In genomic region chr13:114004416-114005205, GRCh38 we compare ENCODE assay signal across 11 cellular contexts. TPM values are rescaled to one million over a fixed set of nuclear protein-coding genes. Genes with fewer than 3 reads are reported as not detected.
DNase-seq lines count a peak whose midpoint lies in the region; ATAC-seq, FAIRE-seq and TF ChIP-seq lines count a peak whose summit lies in the region.
"Had no signal": no experiment of that assay in that cellular context is flagged by ENCODE, and none has a peak within 500 bp of the region (broad histone marks: within the 10 kb centered on the region; RNA-seq: fewer than 3 reads in every experiment).

No MANE protein-coding gene starts in this region.

- peak overlapping the region; percentile 38; the same call in 1 of the 2 replicates for H3K27ac Mint-ChIP-seq in WTC11

- intact Hi-C loops in left cardiac atrium (cut with DNase I) (no loop called here), sciatic nerve (cut with DNase I) (no loop called here)

- CTCF ChIA-PET in WTC11 (lab: Charles Lee), result no interaction called here

- POLR2A ChIA-PET in WTC11 (lab: Charles Lee), result no interaction called here

- peak in 68 of 76 experiments; percentile 1 to 88 (median 60) for DNase-seq in HUDEP-2 (lab: John Stamatoyannopoulos, UW; ENCODE audit: unreplicated experiment in 76 of 76)
- DNase-seq in WTC11 (ENCODE audit: low spot score), result no peak
- DNase-seq in left cardiac atrium, result peak; percentile 89
- DNase-seq in sciatic nerve (ENCODE audit: low spot score), result no peak
- DNase-seq in GM20000 (ENCODE audit: low spot score), result no peak
- no peak for DNase-seq in GM12892 (ENCODE audit: insufficient read length)
- DNase-seq in NOMO-1 treated with DMSO at 0.1 percent for 48 hours (lab: John Stamatoyannopoulos, UW; ENCODE audit: unreplicated experiment), result no peak
- DNase-seq: cortex of kidney, NCI-H1417 treated with DMSO at 0.1 percent for 48 hours had no signal

- H3K9me3 Mint-ChIP-seq in WTC11, result no peaks in the 10 kb centered on the region

- no peak for FAIRE-seq in GM12892 (lab: Jason Lieb, UNC)
- FAIRE-seq: TTC549 had no signal

- no peak for ATAC-seq in WTC11
- ATAC-seq in left cardiac atrium, result peak; percentile 39 to 93
- ATAC-seq in sciatic nerve, result peak; percentile 39
- no peak for ATAC-seq in esophagus mucosa

- H3K27me3 Mint-ChIP-seq in WTC11 (ENCODE audit: low read depth), result no peaks in the 10 kb centered on the region

- H3K36me3 Mint-ChIP-seq in WTC11, result peaks cover 6% of the 10 kb centered on the region

- H3K4me1 Mint-ChIP-seq in WTC11, result no peaks in the 10 kb centered on the region

- TF ChIP-seq CTCF in WTC11 (IDR thresholded peaks at IDR 0.05) (no peak), GM20000 (IDR thresholded peaks at IDR 0.05; ENCODE audit: extremely low read depth, missing control alignments) (no peak)

- H3K4me3 Mint-ChIP-seq in WTC11, result no peak overlapping the region

- TF ChIP-seq POLR2A in GM12892 (IDR thresholded peaks at IDR 0.05; ENCODE audit: low read depth, low read length), result no peak

TF ChIP-seq in WTC11, 78 proteins besides CTCF, POLR2A, EP300 and RAD21:
- TF ChIP-seq JUN (CRISPR knock-in tag; IDR thresholded peaks at IDR 0.05) (no peak), FOXP4 (CRISPR knock-in tag; IDR thresholded peaks at IDR 0.05) (no peak), E2F4 (CRISPR knock-in tag; IDR thresholded peaks at IDR 0.05; ENCODE audit: borderline replicate concordance, low read depth) (no peak), USF2 (CRISPR knock-in tag; IDR thresholded peaks at IDR 0.05) (no peak), RELA (CRISPR knock-in tag; IDR thresholded peaks at IDR 0.05; ENCODE audit: borderline replicate concordance) (no peak), MLX (CRISPR knock-in tag; IDR thresholded peaks at IDR 0.05) (no peak), NR2C2 (CRISPR knock-in tag; IDR thresholded peaks at IDR 0.05) (no peak), ZNF512 (CRISPR knock-in tag; IDR thresholded peaks at IDR 0.05; ENCODE audit: borderline replicate concordance) (no peak), ZNF281 (CRISPR knock-in tag; IDR thresholded peaks at IDR 0.05) (no peak), NR1H2 (CRISPR knock-in tag; IDR thresholded peaks at IDR 0.05) (no peak), HMGXB4 (CRISPR knock-in tag; IDR thresholded peaks at IDR 0.05) (no peak)

RNA-seq across cellular contexts. Expression of gene C13orf46, which starts 30.7 kb away (rescaled TPM):
- 0.27 to 0.50 TPM (median 0.37 TPM) in 3 replicates for total RNA-seq in WTC11 (2021)
- 1 to 10 TPM in 1 of 2 donors, under 1 TPM in 1; 0.65 to 1.4 TPM for total RNA-seq in left cardiac atrium
- 3.6 TPM for total RNA-seq in sciatic nerve
- 0.08 TPM for polyA plus RNA-seq in GM12892 (2012; ENCODE audit: missing spikeins)
- 0.08 TPM for total RNA-seq in esophagus mucosa

Comparison
In these comparisons a context has a peak if more than half of its experiments do, and no peak if none do; other contexts are left out.
1. DNase-seq: peak in HUDEP-2 (68 of 76) and left cardiac atrium (single experiment); none in WTC11 (single experiment), sciatic nerve (single experiment), GM20000 (single experiment), GM12892 (single experiment) and NOMO-1 treated with DMSO at 0.1 percent for 48 hours (single experiment).
2. ATAC-seq: peak in left cardiac atrium (2 of 2) and sciatic nerve (single experiment); none in WTC11 (single experiment) and esophagus mucosa (single experiment).